Comparison of ENCODE assay signal across 9 cellular contexts in the genomic region with DNA sequence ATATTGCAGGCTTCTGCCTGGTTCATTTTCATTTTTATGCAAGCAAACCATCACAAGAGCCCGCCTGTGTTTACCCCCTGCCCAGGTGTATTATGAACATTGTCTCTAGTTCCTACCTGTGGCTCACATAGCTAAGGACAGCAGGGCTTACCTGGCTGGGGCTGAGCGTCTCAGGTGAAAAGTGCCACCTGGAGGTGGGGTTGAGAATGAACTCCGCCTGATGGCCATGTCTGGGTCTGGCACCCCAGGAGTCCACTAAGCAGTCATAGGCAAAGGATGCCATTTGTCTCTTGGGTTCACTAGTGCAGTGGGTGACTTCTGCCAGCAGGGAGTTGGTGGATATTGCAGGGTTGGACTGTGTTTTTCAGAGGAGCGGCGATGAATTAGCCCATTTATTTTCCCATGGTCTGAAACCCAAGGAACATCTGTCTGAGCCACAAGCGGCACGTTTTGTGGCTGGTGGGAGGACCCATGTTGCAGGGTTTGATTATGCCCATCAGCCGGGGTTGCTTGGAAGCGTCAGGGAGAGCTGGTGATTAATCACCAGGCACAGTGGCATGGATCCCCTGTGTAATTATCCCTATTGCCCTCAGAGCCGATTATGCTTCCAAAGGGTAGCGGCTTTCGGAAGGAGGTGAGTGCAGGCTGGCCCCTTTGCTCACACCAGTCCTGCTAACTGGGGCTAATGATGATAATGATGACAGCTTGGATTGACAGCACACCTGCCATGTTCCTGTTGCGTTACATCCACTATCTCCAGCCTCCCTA.
DNase-seq lines count a peak whose midpoint lies in the region; ATAC-seq, FAIRE-seq and TF ChIP-seq lines count a peak whose summit lies in the region.
"Had no signal": no experiment of that assay in that cellular context is flagged by ENCODE, and none has a peak within 500 bp of the region (broad histone marks: within the 10 kb centered on the region; RNA-seq: fewer than 3 reads in every experiment).

No MANE protein-coding gene starts in this region.

- peak overlapping the region; percentile 4; the same call in 1 of the 2 replicates for H2BK20ac ChIP-seq in IMR-90 (ENCODE audit: low read depth, low read length)

- no peak overlapping the region; the same call in 2 of the 3 replicates for H2BK15ac ChIP-seq in IMR-90 (ENCODE audit: low read depth, low read length)

- no peak overlapping the region for H3K4me3 ChIP-seq in IMR-90 (ENCODE audit: insufficient read depth, low read depth, low read length)
- H3K4me3 ChIP-seq in left lung = no peak overlapping the region
- H3K4me3 ChIP-seq in suprapubic skin = no peak overlapping the region

- TF ChIP-seq POLR2A in IMR-90 (IDR thresholded peaks at IDR 0.05; ENCODE audit: low read depth, low read length) (no peak), H54 (IDR thresholded peaks at IDR 0.05; ENCODE audit: low read depth, low read length) (no peak), suprapubic skin (IDR thresholded peaks at IDR 0.05) (no peak)

- no peaks in the 10 kb centered on the region for H3K79me1 ChIP-seq in IMR-90 (ENCODE audit: low read depth in 1 of 2, low read length in 2 of 2)

- H3K27ac Mint-ChIP-seq in Calu3 (ENCODE audit: unreplicated experiment) = no peak overlapping the region
- no peak overlapping the region for H3K27ac Mint-ChIP-seq in activated T-helper 1 cell treated with anti-CD3 and anti-CD28 coated beads, Interleukin-12 subunit alpha, Interleukin-12 subunit beta, Interleukin-2, Interleukin-4 antibody, amounts not matched to agents 30 ng/mL and 10 ng/mL and 1 ng/mL, durations not matched to agents 14 hours and 24 hours and 36 hours

- BruUV-seq in Calu3 (replicated peaks; lab: Mats Ljungman, UMichigan) (no TSS peak), IMR-90 (replicated peaks; lab: Mats Ljungman, UMichigan) (no TSS peak)

- H3K27me3 ChIP-seq in IMR-90 (ENCODE audit: control insufficient read depth, insufficient read depth, low read length) (peaks cover 9% of the 10 kb centered on the region), left lung (peaks cover 0 to 23% of the 10 kb centered on the region in 2 donors), suprapubic skin (peaks cover 23% of the 10 kb centered on the region)

- H3K4ac ChIP-seq in IMR-90 (ENCODE audit: low read depth, low read length) = peak overlapping the region; percentile 1; the same call in 1 of the 2 replicates

- no peaks in the 10 kb centered on the region for H3K36me3 Mint-ChIP-seq in Calu3 (ENCODE audit: insufficient read depth, unreplicated experiment)
- H3K36me3 Mint-ChIP-seq in activated T-helper 1 cell treated with anti-CD3 and anti-CD28 coated beads, Interleukin-12 subunit alpha, Interleukin-12 subunit beta, Interleukin-2, Interleukin-4 antibody, amounts not matched to agents 30 ng/mL and 10 ng/mL and 1 ng/mL, durations not matched to agents 14 hours and 24 hours and 36 hours (ENCODE audit: low read depth) = no peaks in the 10 kb centered on the region

- dilution Hi-C loops in IMR-90 (cut with HindIII; ENCODE audit: low sequenced_read_pairs, unreplicated experiment) = no loop called here

- H2BK5ac ChIP-seq in IMR-90 (ENCODE audit: low read depth, low read length, poor library complexity, severe bottlenecking) = no peak overlapping the region

- no peak for TF ChIP-seq RAD21 in IMR-90 (IDR thresholded peaks at IDR 0.05; ENCODE audit: low read length)

- in situ Hi-C loops in IMR-90 (cut with MboI; ENCODE audit: low sequenced_read_pairs) = loop anchor here (25.0 kb wide), 2 partner anchors 1187 to 1837 kb away; no protein-coding TSS in a partner anchor

- TF ChIP-seq CTCF in Calu3 (IDR thresholded peaks at IDR 0.05; ENCODE audit: unreplicated experiment) (peak; percentile 79), IMR-90 (conservative IDR thresholded peaks at IDR 0.05; ENCODE audit: low read depth, low read length) (no peak), left lung (IDR thresholded peaks at IDR 0.05) (peak; percentile 18 to 36), suprapubic skin (IDR thresholded peaks at IDR 0.05) (peak in 1 of 2 donors; percentile 25)

- no peaks in the 10 kb centered on the region for H3K36me3 ChIP-seq in IMR-90 (ENCODE audit: control insufficient read depth, insufficient read depth, low read length)
- no peaks in the 10 kb centered on the region for H3K36me3 ChIP-seq in left lung
- H3K36me3 ChIP-seq in suprapubic skin = no peaks in the 10 kb centered on the region

- no peak overlapping the region; the same call in 1 of the 2 replicates for H3K18ac ChIP-seq in IMR-90 (ENCODE audit: low read depth, low read length)

- no peak overlapping the region for H3K4me2 ChIP-seq in IMR-90 (ENCODE audit: low read depth, low read length)

- no peak overlapping the region for H3K23ac ChIP-seq in IMR-90 (ENCODE audit: low read depth, low read length)

- no peak overlapping the region for H2AFZ ChIP-seq in IMR-90 (replicated peaks; ENCODE audit: low read length, poor library complexity)

- H3K56ac ChIP-seq in IMR-90 (ENCODE audit: extremely low read depth, insufficient read depth, low read length) = no peak overlapping the region

- DNase-seq in Calu3 = peak; percentile 83
- DNase-seq in IMR-90 = no peak
- peak; percentile 67 for DNase-seq in SW480 (ENCODE audit: low spot score)
- DNase-seq in left lung = no peak
- DNase-seq in H54 (ENCODE audit: insufficient read length, low spot score) = no peak
- no peak for DNase-seq in activated T-helper 1 cell treated with anti-CD3 and anti-CD28 coated beads, Interleukin-12 subunit alpha, Interleukin-12 subunit beta, Interleukin-2, Interleukin-4 antibody, amounts not matched to agents 30 ng/mL and 10 ng/mL and 1 ng/mL, durations not matched to agents 14 hours and 24 hours and 36 hours (ENCODE audit: low spot score)
- DNase-seq in suprapubic skin (ENCODE audit: low spot score in 2 of 2) = no peak
- DNase-seq in cerebellar cortex (ENCODE audit: low spot score) = no peak
- DNase-seq: SHP77 had no signal

- no peak overlapping the region for H3K9ac ChIP-seq in IMR-90 (ENCODE audit: low read depth, low read length)

- H2AK9ac ChIP-seq in IMR-90 (replicated peaks; ENCODE audit: low read depth, low read length, poor library complexity) = no peak overlapping the region

- H4K5ac ChIP-seq in IMR-90 (ENCODE audit: low read depth, low read length) = no peak overlapping the region

- no peak overlapping the region for H4K8ac ChIP-seq in IMR-90 (ENCODE audit: low read depth in 2 of 2, low read length in 2 of 2)

- CTCF ChIA-PET in Calu3 (lab: Charles Lee) (interaction anchor here (0.8 to 2.2 kb wide), 10 partner anchors 11 to 116 kb away, joined by 3 to 25 read pairs (median 6); partner anchors contain the start of genes FAM217B and PPP1R3D), IMR-90 (lab: Yijun Ruan, JAX) (no interaction called here)

- no peak overlapping the region for H3K27ac ChIP-seq in IMR-90 (ENCODE audit: insufficient read depth, low read length)
- H3K27ac ChIP-seq in left lung = no peak overlapping the region
- no peak overlapping the region for H3K27ac ChIP-seq in suprapubic skin

- H3K9me3 Mint-ChIP-seq in Calu3 (ENCODE audit: low read depth, unreplicated experiment) = no peaks in the 10 kb centered on the region
- H3K9me3 Mint-ChIP-seq in activated T-helper 1 cell treated with anti-CD3 and anti-CD28 coated beads, Interleukin-12 subunit alpha, Interleukin-12 subunit beta, Interleukin-2, Interleukin-4 antibody, amounts not matched to agents 30 ng/mL and 10 ng/mL and 1 ng/mL, durations not matched to agents 14 hours and 24 hours and 36 hours = no peaks in the 10 kb centered on the region

- H4K20me1 ChIP-seq in IMR-90 (ENCODE audit: insufficient read depth, low read length) = no peaks in the 10 kb centered on the region

- ATAC-seq in IMR-90 (ENCODE audit: low read depth) (no peak), left lung (peak; percentile 85)

- WGBS in IMR-90 (ENCODE audit: extremely low coverage in 2 of 2, insufficient read length in 1 of 2), 2 experiments = 78% methylated on average over 6 of the region's 13 CpGs; no CpG with 5 or more reads in 1 of the 2 experiments
- WGBS in suprapubic skin = 82% methylated on average over 10 of the region's 13 CpGs

- H3K4me1 Mint-ChIP-seq in Calu3 (ENCODE audit: low read depth, unreplicated experiment) = peaks cover 21% of the 10 kb centered on the region
- peaks cover 14% of the 10 kb centered on the region for H3K4me1 Mint-ChIP-seq in activated T-helper 1 cell treated with anti-CD3 and anti-CD28 coated beads, Interleukin-12 subunit alpha, Interleukin-12 subunit beta, Interleukin-2, Interleukin-4 antibody, amounts not matched to agents 30 ng/mL and 10 ng/mL and 1 ng/mL, durations not matched to agents 14 hours and 24 hours and 36 hours (ENCODE audit: low read depth)

- no peak overlapping the region for H3K14ac ChIP-seq in IMR-90 (replicated peaks; ENCODE audit: low read depth, low read length)

- no peak for FAIRE-seq in H54 (lab: Jason Lieb, UNC)

- H3K9me3 ChIP-seq in IMR-90 (ENCODE audit: control insufficient read depth, insufficient read depth, low read length) (no peaks in the 10 kb centered on the region), left lung (no peaks in the 10 kb centered on the region), suprapubic skin (no peaks in the 10 kb centered on the region)

- H3K9me1 ChIP-seq in IMR-90 (ENCODE audit: insufficient read depth, low read length) = peaks cover 4% of the 10 kb centered on the region; the same call in 1 of the 2 replicates

- no peak overlapping the region for H3K4me3 Mint-ChIP-seq in Calu3 (ENCODE audit: low read depth, unreplicated experiment)
- no peak overlapping the region for H3K4me3 Mint-ChIP-seq in activated T-helper 1 cell treated with anti-CD3 and anti-CD28 coated beads, Interleukin-12 subunit alpha, Interleukin-12 subunit beta, Interleukin-2, Interleukin-4 antibody, amounts not matched to agents 30 ng/mL and 10 ng/mL and 1 ng/mL, durations not matched to agents 14 hours and 24 hours and 36 hours

- no peak overlapping the region for H4K91ac ChIP-seq in IMR-90 (ENCODE audit: insufficient read depth, low read depth, low read length)

- intact Hi-C loops in Calu3 (cut with micrococcal nuclease; ENCODE audit: unreplicated experiment) = loop anchor here (1.0 to 5.0 kb wide), 3 partner anchors 58 to 101 kb away; no protein-coding TSS in a partner anchor
- intact Hi-C loops in IMR-90 (cut with micrococcal nuclease) = loop anchor here (10.0 kb wide), 2 partner anchors 1064 to 1204 kb away; partner anchors contain the start of gene CDH4
- intact Hi-C loops in left lung (cut with DNase I) = no loop called here
- intact Hi-C loops in activated T-helper 1 cell treated with anti-CD3 and anti-CD28 coated beads, Interleukin-12 subunit alpha, Interleukin-12 subunit beta, Interleukin-2, Interleukin-4 antibody, amounts not matched to agents 30 ng/mL and 10 ng/mL and 1 ng/mL, durations not matched to agents 14 hours and 24 hours and 36 hours (cut with micrococcal nuclease) = no loop called here

- POLR2A ChIA-PET in IMR-90 (lab: Charles Lee; ENCODE audit: unreplicated experiment) = no interaction called here

- TF ChIP-seq EP300 in suprapubic skin (IDR thresholded peaks at IDR 0.05) = no peak

- peaks cover 39% of the 10 kb centered on the region for H3K27me3 Mint-ChIP-seq in Calu3 (ENCODE audit: unreplicated experiment)
- H3K27me3 Mint-ChIP-seq in activated T-helper 1 cell treated with anti-CD3 and anti-CD28 coated beads, Interleukin-12 subunit alpha, Interleukin-12 subunit beta, Interleukin-2, Interleukin-4 antibody, amounts not matched to agents 30 ng/mL and 10 ng/mL and 1 ng/mL, durations not matched to agents 14 hours and 24 hours and 36 hours (ENCODE audit: insufficient read depth) = peaks cover 6% of the 10 kb centered on the region

- H2BK120ac ChIP-seq in IMR-90 (ENCODE audit: low read depth, low read length) = no peak overlapping the region

- H3K4me1 ChIP-seq in IMR-90 (ENCODE audit: control insufficient read depth, insufficient read depth, low read length) = peaks cover 19% of the 10 kb centered on the region
- peaks cover 0 to 59% of the 10 kb centered on the region in 2 donors for H3K4me1 ChIP-seq in left lung
- H3K4me1 ChIP-seq in suprapubic skin = peaks cover 4% of the 10 kb centered on the region

- 0 out of 2 replicates have a peak overlapping the region, but pooled peaks have one; percentile 17 for H2AK5ac ChIP-seq in IMR-90 (ENCODE audit: low read depth, low read length)

Comparison
In these comparisons a context has a peak if more than half of its experiments do, and no peak if none do; other contexts are left out.
1. DNase-seq: peak in Calu3 (single experiment) and SW480 (single experiment); none in IMR-90 (single experiment), left lung (0 of 2), H54 (single experiment), activated T-helper 1 cell treated with anti-CD3 and anti-CD28 coated beads, Interleukin-12 subunit alpha, Interleukin-12 subunit beta, Interleukin-2, Interleukin-4 antibody, amounts not matched to agents 30 ng/mL and 10 ng/mL and 1 ng/mL, durations not matched to agents 14 hours and 24 hours and 36 hours (single experiment), suprapubic skin (0 of 2) and cerebellar cortex (single experiment).
2. intact Hi-C loops: an anchor here in Calu3 (1.0 to 5.0 kb wide) and IMR-90 (10.0 kb wide); none called in left lung and activated T-helper 1 cell treated with anti-CD3 and anti-CD28 coated beads, Interleukin-12 subunit alpha, Interleukin-12 subunit beta, Interleukin-2, Interleukin-4 antibody, amounts not matched to agents 30 ng/mL and 10 ng/mL and 1 ng/mL, durations not matched to agents 14 hours and 24 hours and 36 hours.